Comparison of ENCODE assay signal across 8 cellular contexts in the genomic region with DNA sequence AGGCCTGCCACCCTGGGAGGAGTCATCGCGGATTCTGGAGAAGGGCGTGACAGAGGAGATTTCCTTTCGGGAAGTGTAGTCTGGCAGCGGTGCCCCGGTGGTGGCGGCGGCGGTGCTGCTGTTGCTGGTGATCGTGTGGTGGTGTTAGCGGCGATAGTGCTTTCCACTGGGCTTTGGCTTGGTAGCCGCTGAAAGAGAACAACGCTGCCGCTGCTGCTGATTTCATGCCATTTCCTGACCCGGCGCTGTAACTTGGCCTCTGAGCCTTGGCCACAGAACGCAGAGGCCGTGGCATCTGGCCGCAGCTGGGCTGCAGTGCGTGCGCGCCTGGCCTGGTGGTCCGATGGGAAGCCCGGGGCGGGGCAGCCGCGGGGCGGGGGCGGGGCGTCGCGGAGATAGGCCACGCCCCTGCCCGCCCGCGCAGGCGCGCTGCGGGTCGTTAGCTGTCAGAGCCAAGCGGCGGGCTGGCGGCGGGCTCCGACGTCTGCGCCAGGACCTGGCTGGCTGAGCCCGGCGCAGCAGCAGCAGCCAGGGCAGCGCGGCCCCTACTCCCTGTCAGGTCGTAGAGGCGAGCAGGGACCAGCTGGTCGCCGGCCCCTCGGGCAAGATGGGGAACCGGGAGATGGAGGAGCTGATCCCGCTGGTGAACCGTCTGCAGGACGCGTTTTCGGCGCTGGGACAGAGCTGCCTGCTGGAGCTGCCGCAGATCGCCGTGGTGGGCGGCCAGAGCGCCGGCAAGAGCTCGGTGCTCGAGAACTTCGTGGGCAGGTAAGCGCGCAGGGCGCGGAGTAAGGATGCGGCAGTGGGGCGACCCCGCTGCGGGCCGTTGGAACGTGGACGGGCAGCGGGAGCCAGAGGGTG. TPM values are rescaled to one million over a fixed set of nuclear protein-coding genes. Genes with fewer than 3 reads are reported as not detected.
DNase-seq lines count a peak whose midpoint lies in the region; ATAC-seq lines count a peak whose summit lies in the region.

DNM3 (plus strand) TSS at position 449 of the 861 bp plus-strand sequence; CDS start at position 608, 159 bp downstream.

- WGBS in esophagus, 2 donors: 1 to 2% methylated on average over 70 to 85 of the region's 85 CpGs

- H3K27ac ChIP-seq in BLaER1: no peak within 1 kb of the TSS
- H3K27ac ChIP-seq in esophagus (ENCODE audit: low read depth in 2 of 2, low read length in 1 of 2): peak within 1 kb of the TSS; percentile 62 to 83
- H3K27ac ChIP-seq in mucosa of rectum (ENCODE audit: low read depth in 2 of 2, low read length in 2 of 2): peak within 1 kb of the TSS; percentile 19 to 25

- peaks cover 24% of the 10 kb centered on the region for H3K27me3 Mint-ChIP-seq in activated T-cell treated with anti-CD3 and anti-CD28 coated beads, Interleukin-2, amount 50 U/mL, for 24 hours

- H3K36me3 Mint-ChIP-seq in activated T-cell treated with anti-CD3 and anti-CD28 coated beads, Interleukin-2, amount 50 U/mL, for 24 hours (ENCODE audit: low read depth): no peaks in the 10 kb centered on the region

- H3K27me3 ChIP-seq in BLaER1: peaks cover 26% of the 10 kb centered on the region
- H3K27me3 ChIP-seq in esophagus (ENCODE audit: control insufficient read depth in 1 of 2, insufficient read depth in 2 of 2, low read length in 2 of 2): no peaks in the 10 kb centered on the region
- peaks cover 0 to 5% of the 10 kb centered on the region in 2 donors for H3K27me3 ChIP-seq in mucosa of rectum (ENCODE audit: control insufficient read depth in 2 of 2, insufficient read depth in 2 of 2, low read length in 2 of 2)

- H3K36me3 ChIP-seq in BLaER1: no peaks in the 10 kb centered on the region
- H3K36me3 ChIP-seq in esophagus (ENCODE audit: control insufficient read depth in 2 of 2, insufficient read depth in 2 of 2, low read length in 1 of 2): no peaks in the 10 kb centered on the region
- H3K36me3 ChIP-seq in mucosa of rectum (ENCODE audit: control insufficient read depth in 2 of 2, insufficient read depth in 2 of 2, low read length in 2 of 2): no peaks in the 10 kb centered on the region

- peak; percentile 47 to 71 for DNase-seq in NOMO-1 (lab: John Stamatoyannopoulos, UW; ENCODE audit: unreplicated experiment in 2 of 2)
- DNase-seq in activated T-cell treated with anti-CD3 and anti-CD28 coated beads, Interleukin-2, amount 50 U/mL, for 24 hours: peak; percentile 91
- DNase-seq in stimulated activated CD8-positive, alpha-beta memory T cell treated with anti-CD3 and anti-CD28 coated beads, Interleukin-4, amount 100 ng/mL, for 1 hour (ENCODE audit: low read depth in 2 of 2, low spot score in 1 of 2): peak; percentile 42 to 57

- H3K9ac ChIP-seq in BLaER1 (no peak within 1 kb of the TSS; the same call in 1 of the 2 replicates), mucosa of rectum (ENCODE audit: low read depth in 1 of 2, low read length in 2 of 2) (peak within 1 kb of the TSS; percentile 53 to 70)

- H4K20me1 ChIP-seq in BLaER1: no peaks in the 10 kb centered on the region

- peak within 1 kb of the TSS; percentile 53 for H3K27ac Mint-ChIP-seq in activated T-cell treated with anti-CD3 and anti-CD28 coated beads, Interleukin-2, amount 50 U/mL, for 24 hours

- ATAC-seq in GM19351 (IDR thresholded peaks at IDR 0.05; ENCODE audit: unreplicated experiment): peak; percentile 91
- ATAC-seq in HG03460 (IDR thresholded peaks at IDR 0.05; ENCODE audit: unreplicated experiment): peak; percentile 85

- H3K4me3 ChIP-seq in BLaER1: peak within 1 kb of the TSS; percentile 66
- peak within 1 kb of the TSS; percentile 59 to 74 for H3K4me3 ChIP-seq in esophagus (ENCODE audit: low read depth in 1 of 2, low read length in 2 of 2)
- peak within 1 kb of the TSS; percentile 66 to 81 for H3K4me3 ChIP-seq in mucosa of rectum (ENCODE audit: low read length in 2 of 2)

- peaks cover 14% of the 10 kb centered on the region for H3K9me3 ChIP-seq in BLaER1
- no peaks in the 10 kb centered on the region for H3K9me3 ChIP-seq in esophagus (ENCODE audit: control insufficient read depth in 2 of 2, insufficient read depth in 1 of 2, low read depth in 1 of 2, low read length in 1 of 2)
- no peaks in the 10 kb centered on the region for H3K9me3 ChIP-seq in mucosa of rectum (ENCODE audit: control insufficient read depth in 2 of 2, low read length in 2 of 2)

- peak within 1 kb of the TSS; percentile 80 for H3K4me2 ChIP-seq in BLaER1

- H3K4me3 Mint-ChIP-seq in activated T-cell treated with anti-CD3 and anti-CD28 coated beads, Interleukin-2, amount 50 U/mL, for 24 hours: peak within 1 kb of the TSS; percentile 80

- no peaks in the 10 kb centered on the region for H3K9me3 Mint-ChIP-seq in activated T-cell treated with anti-CD3 and anti-CD28 coated beads, Interleukin-2, amount 50 U/mL, for 24 hours

- H3K4me1 ChIP-seq in BLaER1: no peaks in the 10 kb centered on the region
- H3K4me1 ChIP-seq in esophagus (ENCODE audit: control insufficient read depth in 2 of 2, insufficient read depth in 2 of 2, low read length in 1 of 2): peaks cover 6% of the 10 kb centered on the region in 2 donors
- peaks cover 6 to 8% of the 10 kb centered on the region in 2 donors for H3K4me1 ChIP-seq in mucosa of rectum (ENCODE audit: control insufficient read depth in 2 of 2, insufficient read depth in 2 of 2, low read length in 2 of 2)

- peaks cover 21% of the 10 kb centered on the region for H3K4me1 Mint-ChIP-seq in activated T-cell treated with anti-CD3 and anti-CD28 coated beads, Interleukin-2, amount 50 U/mL, for 24 hours (ENCODE audit: low read depth)

RNA-seq across cellular contexts. Expression of gene DNM3, which starts in this region (rescaled TPM):
- under 1 TPM; 0.53 to 0.76 TPM for polyA plus RNA-seq in esophagus
